Comparison of ENCODE assay signal across 21 cellular contexts in genomic region chr19:58311345-58311744, GRCh38. TPM values are rescaled to one million over a fixed set of nuclear protein-coding genes. Genes with fewer than 3 reads are reported as not detected.
DNase-seq lines count a peak whose midpoint lies in the region; ATAC-seq and TF ChIP-seq lines count a peak whose summit lies in the region.
"Had no signal": no experiment of that assay in that cellular context is flagged by ENCODE, and none has a peak within 500 bp of the region (broad histone marks: within the 10 kb centered on the region; RNA-seq: fewer than 3 reads in every experiment).

No MANE protein-coding gene starts in this region.

- H3K36me3 Mint-ChIP-seq in natural killer cell (peaks cover 19% of the 10 kb centered on the region), brain (peaks cover 86% of the 10 kb centered on the region)
- H3K36me3 Mint-ChIP-seq in natural killer cell treated with Interleukin-12 subunit alpha and Interleukin-12 subunit beta and Interleukin-15 and Interleukin-18, amount 100 ng/mL, for 72 hours = peaks cover 67% of the 10 kb centered on the region
- H3K36me3 Mint-ChIP-seq in activated CD4-positive, alpha-beta T cell treated with anti-CD3 and anti-CD28 coated beads for 36 hours (ENCODE audit: low read depth) = peaks cover 85% of the 10 kb centered on the region

- H3K4me3 Mint-ChIP-seq in natural killer cell (no peak overlapping the region), brain (peak overlapping the region in 3 of 5 experiments; percentile 45 to 63 (median 49))
- no peak overlapping the region for H3K4me3 Mint-ChIP-seq in natural killer cell treated with Interleukin-12 subunit alpha and Interleukin-12 subunit beta and Interleukin-15 and Interleukin-18, amount 100 ng/mL, for 72 hours
- no peak overlapping the region for H3K4me3 Mint-ChIP-seq in activated CD4-positive, alpha-beta T cell treated with anti-CD3 and anti-CD28 coated beads for 36 hours

- no peaks in the 10 kb centered on the region for H3K27me3 Mint-ChIP-seq in natural killer cell (ENCODE audit: low read depth in 2 of 2)
- no peaks in the 10 kb centered on the region for H3K27me3 Mint-ChIP-seq in natural killer cell treated with Interleukin-12 subunit alpha and Interleukin-12 subunit beta and Interleukin-15 and Interleukin-18, amount 100 ng/mL, for 72 hours
- H3K27me3 Mint-ChIP-seq in brain = no peaks in the 10 kb centered on the region
- no peaks in the 10 kb centered on the region for H3K27me3 Mint-ChIP-seq in activated CD4-positive, alpha-beta T cell treated with anti-CD3 and anti-CD28 coated beads for 36 hours
- H3K27me3 Mint-ChIP-seq: CD8-positive, alpha-beta memory T cell had no signal

- no peak for TF ChIP-seq CTCF in natural killer cell (IDR thresholded peaks at IDR 0.05)
- no peak for TF ChIP-seq CTCF in brain (conservative IDR thresholded peaks at IDR 0.05)

- intact Hi-C loops in natural killer cell (cut with micrococcal nuclease) = no loop called here
- intact Hi-C loops in activated CD4-positive, alpha-beta T cell treated with anti-CD3 and anti-CD28 coated beads for 36 hours (cut with DNase I, micrococcal nuclease) = no loop called here

- CTCF ChIA-PET in activated CD4-positive, alpha-beta T cell treated with anti-CD3 and anti-CD28 coated beads for 36 hours (lab: Charles Lee) = interaction anchor here (0.6 to 0.7 kb wide), 3 partner anchors 24 to 736 kb away, joined by 3 read pairs; no protein-coding TSS in a partner anchor

- POLR2A ChIA-PET in activated CD4-positive, alpha-beta T cell treated with anti-CD3 and anti-CD28 coated beads for 36 hours (lab: Charles Lee) = no interaction called here

- H3K27ac Mint-ChIP-seq in natural killer cell = peak overlapping the region; percentile 56 to 58
- H3K27ac Mint-ChIP-seq in natural killer cell treated with Interleukin-12 subunit alpha and Interleukin-12 subunit beta and Interleukin-15 and Interleukin-18, amount 100 ng/mL, for 72 hours = no peak overlapping the region
- peak overlapping the region in 3 of 5 experiments; percentile 18 to 79 (median 59) for H3K27ac Mint-ChIP-seq in brain
- H3K27ac Mint-ChIP-seq in activated CD4-positive, alpha-beta T cell treated with anti-CD3 and anti-CD28 coated beads for 36 hours = no peak overlapping the region

- H3K9me3 Mint-ChIP-seq in natural killer cell = no peaks in the 10 kb centered on the region
- H3K9me3 Mint-ChIP-seq in natural killer cell treated with Interleukin-12 subunit alpha and Interleukin-12 subunit beta and Interleukin-15 and Interleukin-18, amount 100 ng/mL, for 72 hours = no peaks in the 10 kb centered on the region
- no peaks in the 10 kb centered on the region for H3K9me3 Mint-ChIP-seq in brain
- H3K9me3 Mint-ChIP-seq in activated CD4-positive, alpha-beta T cell treated with anti-CD3 and anti-CD28 coated beads for 36 hours (ENCODE audit: low read depth) = no peaks in the 10 kb centered on the region
- H3K9me3 Mint-ChIP-seq: CD8-positive, alpha-beta memory T cell had no signal

- ATAC-seq in natural killer cell (no peak), GM18873 (IDR thresholded peaks at IDR 0.05; ENCODE audit: low FRiP score, unreplicated experiment) (no peak)
- ATAC-seq in natural killer cell treated with Interleukin-12 subunit alpha and Interleukin-12 subunit beta and Interleukin-15 and Interleukin-18, amount 100 ng/mL, for 72 hours = no peak
- ATAC-seq in activated CD4-positive, alpha-beta T cell treated with anti-CD3 and anti-CD28 coated beads for 36 hours = no peak
- ATAC-seq: A549 had no signal

- DNase-seq in natural killer cell (no peak), inferior parietal cortex (ENCODE audit: extremely low spot score) (peak; percentile 39)
- no peak for DNase-seq in natural killer cell treated with Interleukin-12 subunit alpha and Interleukin-12 subunit beta and Interleukin-15 and Interleukin-18, amount 100 ng/mL, for 72 hours (ENCODE audit: low spot score)
- no peak for DNase-seq in activated CD4-positive, alpha-beta T cell treated with anti-CD3 and anti-CD28 coated beads for 4 hours
- no peak for DNase-seq in activated CD4-positive, alpha-beta T cell treated with anti-CD3 and anti-CD28 coated beads for 36 hours
- DNase-seq: AML-193; CD8-positive, alpha-beta memory T cell; DMS153; H7; KBM-7; MV-4-11; NCI-H1105; NCI-H1436 treated with DMSO at 0.1 percent for 48 hours; NCI-H2029; NCI-H226; NCI-H510A; NCI-H69; RPMI8226 had no signal

- peaks cover 24 to 34% of the 10 kb centered on the region in 2 donors for H3K4me1 Mint-ChIP-seq in natural killer cell
- peaks cover 13 to 34% of the 10 kb centered on the region in 2 donors for H3K4me1 Mint-ChIP-seq in natural killer cell treated with Interleukin-12 subunit alpha and Interleukin-12 subunit beta and Interleukin-15 and Interleukin-18, amount 100 ng/mL, for 72 hours (ENCODE audit: low read depth in 2 of 2)
- H3K4me1 Mint-ChIP-seq in brain = peaks cover 29% of the 10 kb centered on the region
- H3K4me1 Mint-ChIP-seq in activated CD4-positive, alpha-beta T cell treated with anti-CD3 and anti-CD28 coated beads for 36 hours = peaks cover 32% of the 10 kb centered on the region

RNA-seq across cellular contexts. Expression of gene ERVK3-1, which starts 6.2 kb away (rescaled TPM):
- 100 to 1,000 TPM in 2 of 3 donors, 10 to 100 TPM in 1; 96.1 to 142 (median 119) TPM for total RNA-seq in natural killer cell
- 10 to 100 TPM; 58.4 to 89.0 TPM for total RNA-seq in natural killer cell treated with Interleukin-12 subunit alpha and Interleukin-12 subunit beta and Interleukin-15 and Interleukin-18, amount 100 ng/mL, for 72 hours
- polyA plus RNA-seq in brain (ENCODE audit: insufficient read depth, low read depth, low replicate concordance) = 40.0 TPM
- total RNA-seq in activated CD4-positive, alpha-beta T cell treated with anti-CD3 and anti-CD28 coated beads for 36 hours = 10 to 100 TPM; 38.6 to 53.6 TPM

RNA-seq across cellular contexts. Expression of gene ZSCAN22, which starts 15.4 kb away (rescaled TPM):
- total RNA-seq in natural killer cell = 1 to 10 TPM; 2.9 to 4.8 (median 3.2) TPM
- 1 to 10 TPM; 5.9 to 6.1 TPM for total RNA-seq in natural killer cell treated with Interleukin-12 subunit alpha and Interleukin-12 subunit beta and Interleukin-15 and Interleukin-18, amount 100 ng/mL, for 72 hours
- polyA plus RNA-seq in brain (ENCODE audit: insufficient read depth, low read depth, low replicate concordance) = 1.4 TPM
- 1 to 10 TPM; 3.1 to 3.8 TPM for total RNA-seq in activated CD4-positive, alpha-beta T cell treated with anti-CD3 and anti-CD28 coated beads for 36 hours

RNA-seq across cellular contexts. Expression of gene ZNF8, which starts 32.6 kb away (rescaled TPM):
- 1 to 10 TPM; 6.4 to 8.7 (median 7.7) TPM for total RNA-seq in natural killer cell
- total RNA-seq in natural killer cell treated with Interleukin-12 subunit alpha and Interleukin-12 subunit beta and Interleukin-15 and Interleukin-18, amount 100 ng/mL, for 72 hours = 1 to 10 TPM; 3.6 to 4.2 TPM
- polyA plus RNA-seq in brain (ENCODE audit: insufficient read depth, low read depth, low replicate concordance) = 3.2 TPM
- 1 to 10 TPM; 4.4 to 4.5 TPM for total RNA-seq in activated CD4-positive, alpha-beta T cell treated with anti-CD3 and anti-CD28 coated beads for 36 hours

RNA-seq across cellular contexts. Expression of gene A1BG, which starts 41.9 kb away (rescaled TPM):
- 10 to 100 TPM in 1 of 3 donors, 1 to 10 TPM in 2; 2.0 to 10.6 (median 3.5) TPM for total RNA-seq in natural killer cell
- 1 to 10 TPM; 4.4 to 5.2 TPM for total RNA-seq in natural killer cell treated with Interleukin-12 subunit alpha and Interleukin-12 subunit beta and Interleukin-15 and Interleukin-18, amount 100 ng/mL, for 72 hours
- 27.1 TPM for polyA plus RNA-seq in brain (ENCODE audit: insufficient read depth, low read depth, low replicate concordance)
- 1 to 10 TPM; 2.9 to 4.7 TPM for total RNA-seq in activated CD4-positive, alpha-beta T cell treated with anti-CD3 and anti-CD28 coated beads for 36 hours

RNA-seq across cellular contexts. Expression of gene ZNF497, which starts 51.2 kb away (rescaled TPM):
- total RNA-seq in natural killer cell = under 1 TPM; 0.40 to 0.61 (median 0.60) TPM
- 1 to 10 TPM in 1 of 2 donors, under 1 TPM in 1; 0.52 to 1.4 TPM for total RNA-seq in natural killer cell treated with Interleukin-12 subunit alpha and Interleukin-12 subunit beta and Interleukin-15 and Interleukin-18, amount 100 ng/mL, for 72 hours
- polyA plus RNA-seq in brain (ENCODE audit: insufficient read depth, low read depth, low replicate concordance) = 2.5 TPM
- total RNA-seq in activated CD4-positive, alpha-beta T cell treated with anti-CD3 and anti-CD28 coated beads for 36 hours = 1 to 10 TPM; 1.1 to 1.5 TPM

Comparison
In these comparisons a context has a peak if more than half of its experiments do, and no peak if none do; other contexts are left out.
1. H3K27ac Mint-ChIP-seq: peak in natural killer cell (2 of 2) and brain (3 of 5); none in natural killer cell treated with Interleukin-12 subunit alpha and Interleukin-12 subunit beta and Interleukin-15 and Interleukin-18, amount 100 ng/mL, for 72 hours (0 of 2) and activated CD4-positive, alpha-beta T cell treated with anti-CD3 and anti-CD28 coated beads for 36 hours (single experiment).
2. H3K4me3 Mint-ChIP-seq: peak in brain (3 of 5); none in natural killer cell (single experiment), natural killer cell treated with Interleukin-12 subunit alpha and Interleukin-12 subunit beta and Interleukin-15 and Interleukin-18, amount 100 ng/mL, for 72 hours (single experiment) and activated CD4-positive, alpha-beta T cell treated with anti-CD3 and anti-CD28 coated beads for 36 hours (single experiment).